Comparison of ENCODE assay signal across 1 cellular context in genomic region chr3:141440942-141441341, GRCh38.
TF ChIP-seq lines count a peak whose summit lies in the region.

No MANE protein-coding gene starts in this region.

TF ChIP-seq in H1, 55 proteins besides CTCF, POLR2A, EP300 and RAD21:
- no peak for TF ChIP-seq JUN (IDR thresholded peaks at IDR 0.05; ENCODE audit: low read depth, low read length)
- TF ChIP-seq ASH2L (IDR thresholded peaks at IDR 0.05; ENCODE audit: low read length): no peak
- TF ChIP-seq CBX5 (IDR thresholded peaks at IDR 0.05; ENCODE audit: low read depth, low read length): no peak
- TF ChIP-seq SP4 (IDR thresholded peaks at IDR 0.05; ENCODE audit: low read length): no peak
